In genomic region chr13:28231642-28232041, GRCh38 we compare ENCODE assay signal across 20 cellular contexts.
DNase-seq lines count a peak whose midpoint lies in the region; ATAC-seq, FAIRE-seq and TF ChIP-seq lines count a peak whose summit lies in the region.
"Had no signal": no experiment of that assay in that cellular context is flagged by ENCODE, and none has a peak within 500 bp of the region (broad histone marks: within the 10 kb centered on the region; RNA-seq: fewer than 3 reads in every experiment).

No MANE protein-coding gene starts in this region.

- DNase-seq in activated naive CD8-positive, alpha-beta T cell treated with anti-CD3 and anti-CD28 coated beads, Interleukin-2, amount 50 U/mL, for 24 hours, result no peak
- DNase-seq in GM19239 (ENCODE audit: insufficient read length, low spot score) (no peak), left cardiac atrium (no peak), omental fat pad (ENCODE audit: low spot score) (no peak)
- DNase-seq in central memory CD8-positive, alpha-beta T cell (ENCODE audit: low spot score in 2 of 2), result no peak
- DNase-seq: CD4-positive, CD25-positive, alpha-beta regulatory T cell; CD8-positive, alpha-beta memory T cell; DMS 273 treated with DMSO at 0.1 percent for 48 hours; DMS79; EL; GDM1; GM23248; H7; HCEC 1CT had no signal

- H3K27me3 Mint-ChIP-seq in activated naive CD8-positive, alpha-beta T cell, result no peaks in the 10 kb centered on the region
- H3K27me3 Mint-ChIP-seq in activated naive CD8-positive, alpha-beta T cell treated with anti-CD3 and anti-CD28 coated beads, Interleukin-2, amount 50 U/mL, for 24 hours, result no peaks in the 10 kb centered on the region
- H3K27me3 Mint-ChIP-seq in central memory CD8-positive, alpha-beta T cell, result no peaks in the 10 kb centered on the region
- H3K27me3 Mint-ChIP-seq: B cell; CD4-positive, CD25-positive, alpha-beta regulatory T cell; CD8-positive, alpha-beta memory T cell had no signal

- H3K9me3 Mint-ChIP-seq in activated naive CD8-positive, alpha-beta T cell (ENCODE audit: low read depth), result no peaks in the 10 kb centered on the region
- no peaks in the 10 kb centered on the region for H3K9me3 Mint-ChIP-seq in activated naive CD8-positive, alpha-beta T cell treated with anti-CD3 and anti-CD28 coated beads, Interleukin-2, amount 50 U/mL, for 24 hours
- H3K9me3 Mint-ChIP-seq in central memory CD8-positive, alpha-beta T cell, result no peaks in the 10 kb centered on the region
- H3K9me3 Mint-ChIP-seq: CD8-positive, alpha-beta memory T cell had no signal

- intact Hi-C loops in left cardiac atrium (cut with DNase I), result no loop called here

- no peak for ATAC-seq in activated naive CD8-positive, alpha-beta T cell treated with anti-CD3 and anti-CD28 coated beads, Interleukin-2, amount 50 U/mL, for 24 hours
- no peak for ATAC-seq in central memory CD8-positive, alpha-beta T cell (replicated peaks; ENCODE audit: extremely low read depth, poor library complexity, severe bottlenecking)
- ATAC-seq in left cardiac atrium, result no peak
- no peak for ATAC-seq in omental fat pad (ENCODE audit: low FRiP score)
- ATAC-seq: GM12878 had no signal

- no peak for TF ChIP-seq CTCF in omental fat pad (IDR thresholded peaks at IDR 0.05)

- H3K36me3 Mint-ChIP-seq in activated naive CD8-positive, alpha-beta T cell, result no peaks in the 10 kb centered on the region
- peaks cover 26% of the 10 kb centered on the region for H3K36me3 Mint-ChIP-seq in activated naive CD8-positive, alpha-beta T cell treated with anti-CD3 and anti-CD28 coated beads, Interleukin-2, amount 50 U/mL, for 24 hours (ENCODE audit: low read depth)
- H3K36me3 Mint-ChIP-seq in central memory CD8-positive, alpha-beta T cell (ENCODE audit: insufficient read depth), result peaks cover 14% of the 10 kb centered on the region

- H3K27ac Mint-ChIP-seq in activated naive CD8-positive, alpha-beta T cell, result peak overlapping the region; percentile 7
- no peak overlapping the region for H3K27ac Mint-ChIP-seq in activated naive CD8-positive, alpha-beta T cell treated with anti-CD3 and anti-CD28 coated beads, Interleukin-2, amount 50 U/mL, for 24 hours
- H3K27ac Mint-ChIP-seq in central memory CD8-positive, alpha-beta T cell (ENCODE audit: low read depth), result peak overlapping the region; percentile 59
- H3K27ac Mint-ChIP-seq: B cell had no signal

- H3K4me1 Mint-ChIP-seq in activated naive CD8-positive, alpha-beta T cell (ENCODE audit: low read depth), result peaks cover 4% of the 10 kb centered on the region
- H3K4me1 Mint-ChIP-seq in activated naive CD8-positive, alpha-beta T cell treated with anti-CD3 and anti-CD28 coated beads, Interleukin-2, amount 50 U/mL, for 24 hours, result peaks cover 4% of the 10 kb centered on the region
- H3K4me1 Mint-ChIP-seq in central memory CD8-positive, alpha-beta T cell, result peaks cover 33% of the 10 kb centered on the region

- no peak overlapping the region for H3K4me3 Mint-ChIP-seq in activated naive CD8-positive, alpha-beta T cell
- H3K4me3 Mint-ChIP-seq in activated naive CD8-positive, alpha-beta T cell treated with anti-CD3 and anti-CD28 coated beads, Interleukin-2, amount 50 U/mL, for 24 hours, result no peak overlapping the region
- H3K4me3 Mint-ChIP-seq in central memory CD8-positive, alpha-beta T cell, result no peak overlapping the region
- H3K4me3 Mint-ChIP-seq: B cell; CD4-positive, CD25-positive, alpha-beta regulatory T cell; CD8-positive, alpha-beta memory T cell had no signal

- FAIRE-seq in GM19239 (lab: Jason Lieb, UNC), result peak; percentile 23
- FAIRE-seq: A204.1, GM12878, GM18507, H1 had no signal
